26 cellular contexts compared by ENCODE assay signal in the genomic region with DNA sequence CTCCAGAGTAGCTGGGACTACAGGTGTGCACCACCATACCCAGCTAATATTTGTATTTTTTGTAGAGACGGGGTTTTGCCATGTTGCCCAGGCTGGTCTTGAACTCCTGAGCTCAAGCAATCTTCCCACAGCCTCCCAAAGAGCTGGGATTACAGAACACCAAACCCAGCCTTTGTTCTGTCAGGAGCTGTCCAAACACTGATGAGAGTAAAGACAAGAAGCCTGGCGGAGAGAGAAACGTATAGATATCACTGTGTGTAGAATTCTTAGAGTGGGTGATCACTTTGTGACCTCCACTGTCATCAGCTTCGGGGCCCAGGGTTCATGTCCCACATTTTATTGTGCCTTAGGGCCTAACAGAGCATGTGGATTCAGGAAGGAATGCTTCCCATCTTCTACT.
"Had no signal": no experiment of that assay in that cellular context is flagged by ENCODE, and none has a peak within 500 bp of the region (broad histone marks: within the 10 kb centered on the region; RNA-seq: fewer than 3 reads in every experiment).

No MANE protein-coding gene starts in this region.

- H3K9me3 Mint-ChIP-seq: memory B cell; natural killer cell; stimulated activated naive B cell treated with anti-CD40 and anti-IgM and Interleukin-4, amounts not matched to agents 10 μg/mL and 1 μg/mL and 100 μg/mL, for 72 hours; stimulated activated naive CD8-positive, alpha-beta T cell treated with anti-CD3 and anti-CD28 coated beads, Interleukin-15, Interleukin-2, amounts not matched to agents 100 ng/mL and 50 ng/mL, for 24 hours had no signal

- H3K36me3 ChIP-seq: gastrocnemius medialis, pancreas, right lobe of liver, suprapubic skin, transverse colon, vagina had no signal

- H3K4me1 Mint-ChIP-seq: neural crest cell had no signal

- DNase-seq: cortex of kidney; dorsolateral prefrontal cortex; effector CD4-positive, alpha-beta T cell; endodermal cell; foreskin fibroblast; gastrocnemius medialis; head of caudate nucleus; natural killer cell; occipital lobe; pancreas; retina; right lobe of liver; small intestine; stimulated activated CD4-positive, alpha-beta T cell treated with anti-CD3 and anti-CD28 coated beads, Interleukin-15, amount 100 ng/mL, for 24 hours; stimulated activated CD4-positive, alpha-beta T cell treated with anti-CD3 and anti-CD28 coated beads, Interleukin-2, amount 100 ng/mL, for 48 hours; stimulated activated naive B cell treated with anti-CD40 and anti-IgM and Interleukin-4, amounts not matched to agents 10 μg/mL and 1 μg/mL and 100 μg/mL, for 72 hours; transverse colon had no signal

- H3K27ac ChIP-seq: dorsolateral prefrontal cortex, epithelial cell of prostate, gastrocnemius medialis, pancreas, right lobe of liver, suprapubic skin, transverse colon, vagina had no signal

- ATAC-seq: esophagus mucosa; gastrocnemius medialis; left lobe of liver; natural killer cell; pancreas; right lobe of liver; stimulated activated naive B cell treated with anti-CD40 and anti-IgM and Interleukin-4, amounts not matched to agents 10 μg/mL and 1 μg/mL and 100 μg/mL, for 72 hours had no signal

- H3K27ac Mint-ChIP-seq: endodermal cell; memory B cell; natural killer cell; stimulated activated naive B cell treated with anti-CD40 and anti-IgM and Interleukin-4, amounts not matched to agents 10 μg/mL and 1 μg/mL and 100 μg/mL, for 72 hours; stimulated activated naive CD8-positive, alpha-beta T cell treated with anti-CD3 and anti-CD28 coated beads, Interleukin-15, Interleukin-2, amounts not matched to agents 100 ng/mL and 50 ng/mL, for 24 hours had no signal

- H3K4me3 Mint-ChIP-seq: endodermal cell; memory B cell; natural killer cell; neural crest cell; stimulated activated naive B cell treated with anti-CD40 and anti-IgM and Interleukin-4, amounts not matched to agents 10 μg/mL and 1 μg/mL and 100 μg/mL, for 72 hours; stimulated activated naive CD8-positive, alpha-beta T cell treated with anti-CD3 and anti-CD28 coated beads, Interleukin-15, Interleukin-2, amounts not matched to agents 100 ng/mL and 50 ng/mL, for 24 hours had no signal

- H3K36me3 Mint-ChIP-seq: memory B cell; natural killer cell; stimulated activated naive B cell treated with anti-CD40 and anti-IgM and Interleukin-4, amounts not matched to agents 10 μg/mL and 1 μg/mL and 100 μg/mL, for 72 hours had no signal

- H3K27me3 ChIP-seq: dorsolateral prefrontal cortex, gastrocnemius medialis, pancreas, right lobe of liver, suprapubic skin, transverse colon, vagina had no signal

- H3K4me1 ChIP-seq: gastrocnemius medialis, pancreas, right lobe of liver, suprapubic skin, transverse colon, vagina had no signal

- H3K27me3 Mint-ChIP-seq: memory B cell; stimulated activated naive B cell treated with anti-CD40 and anti-IgM and Interleukin-4, amounts not matched to agents 10 μg/mL and 1 μg/mL and 100 μg/mL, for 72 hours; stimulated activated naive CD8-positive, alpha-beta T cell treated with anti-CD3 and anti-CD28 coated beads, Interleukin-15, Interleukin-2, amounts not matched to agents 100 ng/mL and 50 ng/mL, for 24 hours had no signal

- H3K9me3 ChIP-seq: gastrocnemius medialis, pancreas, right lobe of liver, suprapubic skin, transverse colon, vagina had no signal

- H3K4me3 ChIP-seq: dorsolateral prefrontal cortex, gastrocnemius medialis, lung, pancreas, right lobe of liver, suprapubic skin, transverse colon, vagina had no signal
